27 cellular contexts compared by ENCODE assay signal in the genomic region with DNA sequence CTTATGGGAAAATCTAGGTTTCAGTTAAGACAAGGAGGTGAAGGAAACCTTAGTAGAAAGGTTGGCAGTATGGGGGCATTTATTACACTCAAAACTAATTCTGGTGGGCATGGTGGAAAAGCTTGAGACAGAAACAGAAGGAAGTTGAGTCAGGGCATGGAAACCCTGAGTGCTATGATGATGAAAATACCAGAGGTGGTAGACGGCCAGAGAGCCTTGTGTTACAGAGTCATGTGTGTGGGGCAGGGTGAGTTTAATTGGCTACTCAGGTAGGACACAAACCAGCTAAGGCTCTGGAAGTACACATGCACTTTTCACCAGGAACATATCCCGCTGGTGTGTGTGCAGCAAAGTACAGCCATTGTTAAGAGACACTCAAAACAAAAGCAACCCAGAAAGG.
"Had no signal": no experiment of that assay in that cellular context is flagged by ENCODE, and none has a peak within 500 bp of the region (broad histone marks: within the 10 kb centered on the region; RNA-seq: fewer than 3 reads in every experiment).

No MANE protein-coding gene starts in this region.

- H3K4me3 Mint-ChIP-seq: activated naive CD4-positive, alpha-beta T cell treated with anti-CD3 and anti-CD28 coated beads for 36 hours; activated naive CD4-positive, alpha-beta T cell treated with anti-CD3 and anti-CD28 coated beads, Interleukin-2, amount 50 U/mL, for 24 hours; activated naive CD8-positive, alpha-beta T cell treated with anti-CD3 and anti-CD28 coated beads, Interleukin-2, amount 10 ng/mL, durations not matched to agents 7 days and 5 days; activated T-cell treated with anti-CD3 and anti-CD28 coated beads, Interleukin-2, amount 50 U/mL, for 4 hours; effector memory CD8-positive, alpha-beta T cell had no signal

- H3K27ac ChIP-seq: brain microvascular endothelial cell, epithelial cell of prostate, esophagus squamous epithelium had no signal

- ATAC-seq: activated T-cell treated with anti-CD3 and anti-CD28 coated beads, Interleukin-2, amount 50 U/mL, for 4 hours; effector memory CD8-positive, alpha-beta T cell had no signal

- H3K4me1 ChIP-seq: esophagus squamous epithelium had no signal

- H3K9me3 Mint-ChIP-seq: activated naive CD4-positive, alpha-beta T cell treated with anti-CD3 and anti-CD28 coated beads for 36 hours; activated naive CD4-positive, alpha-beta T cell treated with anti-CD3 and anti-CD28 coated beads, Interleukin-2, amount 50 U/mL, for 24 hours; activated naive CD8-positive, alpha-beta T cell treated with anti-CD3 and anti-CD28 coated beads, Interleukin-2, amount 10 ng/mL, durations not matched to agents 7 days and 5 days; activated T-cell treated with anti-CD3 and anti-CD28 coated beads, Interleukin-2, amount 50 U/mL, for 4 hours; activated T-helper 2 cell treated with anti-CD3 and anti-CD28 coated beads, Interferon-gamma antibody, Interleukin-2, Interleukin-4, amounts not matched to agents 10 μg/mL and 5 μg/mL and 100 μg/mL, durations not matched to agents 14 hours and 24 hours and 36 hours; effector memory CD8-positive, alpha-beta T cell had no signal

- H3K9me3 ChIP-seq: esophagus squamous epithelium had no signal

- H3K27me3 ChIP-seq: brain microvascular endothelial cell had no signal

- FAIRE-seq: astrocyte, colon, frontal cortex had no signal

- H3K27ac Mint-ChIP-seq: activated naive CD4-positive, alpha-beta T cell treated with anti-CD3 and anti-CD28 coated beads for 36 hours; activated naive CD4-positive, alpha-beta T cell treated with anti-CD3 and anti-CD28 coated beads, Interleukin-2, amount 50 U/mL, for 24 hours; activated naive CD8-positive, alpha-beta T cell treated with anti-CD3 and anti-CD28 coated beads, Interleukin-2, amount 10 ng/mL, durations not matched to agents 7 days and 5 days; activated T-helper 2 cell treated with anti-CD3 and anti-CD28 coated beads, Interferon-gamma antibody, Interleukin-2, Interleukin-4, amounts not matched to agents 10 μg/mL and 5 μg/mL and 100 μg/mL, durations not matched to agents 14 hours and 24 hours and 36 hours; effector memory CD8-positive, alpha-beta T cell had no signal

- H3K36me3 ChIP-seq: brain microvascular endothelial cell, esophagus squamous epithelium had no signal

- H3K36me3 Mint-ChIP-seq: activated naive CD4-positive, alpha-beta T cell treated with anti-CD3 and anti-CD28 coated beads, Interleukin-2, amount 50 U/mL, for 24 hours; activated naive CD8-positive, alpha-beta T cell treated with anti-CD3 and anti-CD28 coated beads, Interleukin-2, amount 10 ng/mL, durations not matched to agents 7 days and 5 days had no signal

- DNase-seq: activated CD4-positive, alpha-beta T cell treated with anti-CD3 and anti-CD28 coated beads for 4 hours; activated CD4-positive, alpha-beta T cell treated with anti-CD3 and anti-CD28 coated beads, Interleukin-2, amount 50 U/mL, for 1 hour; activated CD4-positive, alpha-beta T cell treated with anti-CD3 and anti-CD28 coated beads, Interleukin-2, amount 50 U/mL, for 48 hours; activated CD4-positive, CD25-positive, alpha-beta regulatory T cell; activated CD4-positive, CD25-positive, alpha-beta regulatory T cell treated with anti-CD3 and anti-CD28 coated beads, Interleukin-2, amount 50 U/mL, for 72 hours; activated CD8-positive, alpha-beta memory T cell treated with anti-CD3 and anti-CD28 coated beads for 24 hours; activated effector memory CD4-positive, alpha-beta T cell treated with anti-CD3 and anti-CD28 coated beads, Interleukin-2, amount 50 U/mL, for 16 hours; activated naive CD4-positive, alpha-beta T cell treated with anti-CD3 and anti-CD28 coated beads for 36 hours; activated naive CD8-positive, alpha-beta T cell treated with anti-CD3 and anti-CD28 coated beads, Interleukin-2, amount 10 ng/mL, durations not matched to agents 7 days and 5 days; activated T-cell treated with anti-CD3 and anti-CD28 coated beads, Interleukin-2, amount 50 U/mL, for 4 hours; amniotic stem cell; anterior cingulate cortex; brain microvascular endothelial cell; caudate nucleus; cortex of kidney; dermis blood vessel endothelial cell; effector CD4-positive, alpha-beta T cell; effector memory CD8-positive, alpha-beta T cell; esophagus squamous epithelium; head of caudate nucleus; T-helper 2 cell had no signal

- H3K4me1 Mint-ChIP-seq: activated naive CD4-positive, alpha-beta T cell treated with anti-CD3 and anti-CD28 coated beads, Interleukin-2, amount 50 U/mL, for 24 hours had no signal

- H3K4me3 ChIP-seq: esophagus squamous epithelium had no signal
